1 cellular context compared by ENCODE assay signal in genomic region chrX:132165651-132166050, GRCh38.
TF ChIP-seq lines count a peak whose summit lies in the region.

No MANE protein-coding gene starts in this region.

TF ChIP-seq in K562, 482 proteins besides CTCF, POLR2A, EP300 and RAD21:
- TF ChIP-seq EHMT2 (IDR thresholded peaks at IDR 0.05) (no peak), RB1 (IDR thresholded peaks at IDR 0.05; ENCODE audit: low read depth) (no peak), ZNF316 (IDR thresholded peaks at IDR 0.05) (peak; percentile 27)
